Comparison of ENCODE assay signal across 13 cellular contexts in genomic region chr17:57125406-57125805, GRCh38. TPM values are rescaled to one million over a fixed set of nuclear protein-coding genes. Genes with fewer than 3 reads are reported as not detected.
DNase-seq lines count a peak whose midpoint lies in the region; ATAC-seq and TF ChIP-seq lines count a peak whose summit lies in the region.
"Had no signal": no experiment of that assay in that cellular context is flagged by ENCODE, and none has a peak within 500 bp of the region (broad histone marks: within the 10 kb centered on the region; RNA-seq: fewer than 3 reads in every experiment).

No MANE protein-coding gene starts in this region.

- DNase-seq in NCI-H2171 treated with DMSO at 0.1 percent for 48 hours (lab: John Stamatoyannopoulos, UW) (peak; percentile 50), NCI-H2171 (lab: John Stamatoyannopoulos, UW) (no peak), H7 (peak; percentile 36), cerebellar cortex (ENCODE audit: low spot score) (peak; percentile 82), psoas muscle (no peak), thyroid gland (no peak)
- DNase-seq: 8988T, AML-193, DMS79, GOT3, HCEC 1CT had no signal

- ATAC-seq in psoas muscle (no peak), HG03457 (IDR thresholded peaks at IDR 0.05; ENCODE audit: unreplicated experiment) (no peak)

- H3K4me1 ChIP-seq in psoas muscle (no peaks in the 10 kb centered on the region), thyroid gland (no peaks in the 10 kb centered on the region)

- no peak for TF ChIP-seq POLR2A in thyroid gland (IDR thresholded peaks at IDR 0.05)

- H3K27me3 ChIP-seq in H7 (ENCODE audit: control insufficient read depth, insufficient read depth, low read length), result no peaks in the 10 kb centered on the region
- no peaks in the 10 kb centered on the region for H3K27me3 ChIP-seq in psoas muscle (ENCODE audit: insufficient read depth in 3 of 3, low read length in 2 of 3)
- no peaks in the 10 kb centered on the region for H3K27me3 ChIP-seq in thyroid gland
- H3K27me3 ChIP-seq: BLaER1 had no signal

- peak overlapping the region; percentile 53 for H3K27ac ChIP-seq in psoas muscle
- no peak overlapping the region for H3K27ac ChIP-seq in thyroid gland
- H3K27ac ChIP-seq: BLaER1 had no signal

- H3K4me3 ChIP-seq in H7 (ENCODE audit: insufficient read depth, low read depth, low read length) (no peak overlapping the region), psoas muscle (no peak overlapping the region), thyroid gland (replicated peaks in 1 of 3) (no peak overlapping the region)
- H3K4me3 ChIP-seq: BLaER1 had no signal

- WGBS in psoas muscle, 3 donors, result 85 to 93% (median 93%) methylated on average over 2 of the region's 2 CpGs
- WGBS in thyroid gland, 2 donors, result 95 to 100% methylated on average over 2 of the region's 2 CpGs

- H3K9me3 ChIP-seq in psoas muscle (no peaks in the 10 kb centered on the region), thyroid gland (no peaks in the 10 kb centered on the region)
- H3K9me3 ChIP-seq: BLaER1 had no signal

- TF ChIP-seq CTCF in psoas muscle (IDR thresholded peaks at IDR 0.05) (no peak), thyroid gland (IDR thresholded peaks at IDR 0.05) (no peak)

- intact Hi-C loops in psoas muscle (cut with DNase I) (loop anchor here (5.0 to 10.0 kb wide), 2 partner anchors 117 to 869 kb away; no protein-coding TSS in a partner anchor), thyroid gland (cut with DNase I) (loop anchor here (10.0 kb wide), 2 partner anchors 709 to 989 kb away; no protein-coding TSS in a partner anchor)

- H3K36me3 ChIP-seq in H7 (replicated peaks; ENCODE audit: control insufficient read depth, insufficient read depth, low read length), result peaks cover 5% of the 10 kb centered on the region
- H3K36me3 ChIP-seq in psoas muscle (ENCODE audit: insufficient read depth in 1 of 2, low read depth in 1 of 2), result peaks cover 4 to 42% of the 10 kb centered on the region in 2 donors
- peaks cover 22 to 24% of the 10 kb centered on the region in 2 donors for H3K36me3 ChIP-seq in thyroid gland

RNA-seq across cellular contexts. Expression of gene AKAP1, which starts 40.4 kb away (rescaled TPM):
- 62.6 and 67.8 TPM in 2 replicates for total RNA-seq in H7 (2014; rRNA removed; shearing (Covaris generic))
- total RNA-seq in psoas muscle (100 to 1,000 TPM in 2 of 4 donors, 10 to 100 TPM in 2; 86.0 to 231 (median 105) TPM), thyroid gland (100 to 1,000 TPM in 1 of 4 donors, 10 to 100 TPM in 3; 91.6 to 105 (median 95.5) TPM)
- 100 to 1,000 TPM in 1 of 3 donors, 10 to 100 TPM in 2; 42.3 to 127 (median 61.6) TPM for polyA plus RNA-seq in psoas muscle

Comparison
In these comparisons a context has a peak if more than half of its experiments do, and no peak if none do; other contexts are left out.
1. DNase-seq: peak in NCI-H2171 treated with DMSO at 0.1 percent for 48 hours (single experiment), H7 (single experiment) and cerebellar cortex (single experiment); none in NCI-H2171 (single experiment), psoas muscle (0 of 2) and thyroid gland (0 of 2).